Comparison of ENCODE assay signal across 1 cellular context in the genomic region with DNA sequence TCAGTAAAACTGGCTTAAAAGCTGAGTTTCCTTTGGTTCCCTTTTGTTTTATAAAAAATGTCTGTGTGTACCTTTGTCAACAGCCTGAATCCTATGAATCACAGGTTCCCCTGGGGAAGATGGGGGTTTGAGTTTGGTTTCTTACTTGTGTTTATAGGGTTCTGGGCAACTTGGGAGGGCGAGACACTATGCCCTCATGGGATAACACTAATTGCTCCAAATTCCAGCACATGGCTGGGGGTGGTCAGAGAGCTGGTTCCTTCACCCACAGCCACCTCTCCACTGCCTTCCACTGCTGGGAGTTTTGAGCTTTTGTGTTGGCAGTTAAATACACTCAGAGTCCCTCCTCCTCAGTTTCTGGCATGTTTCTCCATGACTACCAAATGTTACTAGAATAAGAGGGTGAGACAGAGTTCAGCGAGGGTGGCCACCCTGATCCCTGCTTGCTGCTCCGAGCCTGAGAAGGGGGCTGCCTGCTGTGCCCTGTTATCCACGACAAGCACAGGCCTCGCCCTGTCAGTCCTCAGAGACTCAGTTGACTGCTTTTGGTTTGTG.
TF ChIP-seq lines count a peak whose summit lies in the region.

No MANE protein-coding gene starts in this region.

TF ChIP-seq in H1, 55 proteins besides CTCF, POLR2A, EP300 and RAD21:
- TF ChIP-seq JUND (IDR thresholded peaks at IDR 0.05; ENCODE audit: low read length) (no peak), SIRT6 (IDR thresholded peaks at IDR 0.05; ENCODE audit: low read length) (no peak), NANOG (IDR thresholded peaks at IDR 0.05; ENCODE audit: insufficient read depth, low read depth, low read length, poor library complexity, severe bottlenecking) (no peak), SIX5 (IDR thresholded peaks at IDR 0.05; ENCODE audit: low read depth, low read length) (no peak), SP1 (IDR thresholded peaks at IDR 0.05; ENCODE audit: low read depth, low read length) (no peak), CTBP2 (IDR thresholded peaks at IDR 0.05; ENCODE audit: borderline replicate concordance, insufficient read depth, insufficient read length, low read length) (no peak), SAP30 (IDR thresholded peaks at IDR 0.05; ENCODE audit: insufficient read depth, insufficient replicate concordance, low read length) (no peak), SIN3A (conservative IDR thresholded peaks at IDR 0.05 in 1 of 2, IDR thresholded peaks at IDR 0.05 in 1 of 2; ENCODE audit: low read depth in 1 of 2, low read length in 2 of 2) (no peak), SP2 (IDR thresholded peaks at IDR 0.05; ENCODE audit: low read length) (no peak), EGR1 (IDR thresholded peaks at IDR 0.05; ENCODE audit: borderline replicate concordance, low read depth, low read length) (no peak), SRF (IDR thresholded peaks at IDR 0.05; ENCODE audit: low read depth, low read length) (no peak), TEAD4 (IDR thresholded peaks at IDR 0.05; ENCODE audit: low read depth, low read length) (no peak), KDM1A (IDR thresholded peaks at IDR 0.05; ENCODE audit: borderline replicate concordance, low read length) (no peak), HDAC2 (IDR thresholded peaks at IDR 0.05; ENCODE audit: borderline replicate concordance in 1 of 2, low read depth in 2 of 2, low read length in 2 of 2) (no peak), TAF7 (optimal IDR thresholded peaks at IDR 0.05; ENCODE audit: borderline replicate concordance, low read depth, low read length) (no peak), SUZ12 (IDR thresholded peaks at IDR 0.05; ENCODE audit: low read length) (no peak), RNF2 (IDR thresholded peaks at IDR 0.05; ENCODE audit: borderline replicate concordance, low read depth, low read length, missing control alignments, poor library complexity, severe bottlenecking) (no peak)
- TF ChIP-seq, protein P1, sequence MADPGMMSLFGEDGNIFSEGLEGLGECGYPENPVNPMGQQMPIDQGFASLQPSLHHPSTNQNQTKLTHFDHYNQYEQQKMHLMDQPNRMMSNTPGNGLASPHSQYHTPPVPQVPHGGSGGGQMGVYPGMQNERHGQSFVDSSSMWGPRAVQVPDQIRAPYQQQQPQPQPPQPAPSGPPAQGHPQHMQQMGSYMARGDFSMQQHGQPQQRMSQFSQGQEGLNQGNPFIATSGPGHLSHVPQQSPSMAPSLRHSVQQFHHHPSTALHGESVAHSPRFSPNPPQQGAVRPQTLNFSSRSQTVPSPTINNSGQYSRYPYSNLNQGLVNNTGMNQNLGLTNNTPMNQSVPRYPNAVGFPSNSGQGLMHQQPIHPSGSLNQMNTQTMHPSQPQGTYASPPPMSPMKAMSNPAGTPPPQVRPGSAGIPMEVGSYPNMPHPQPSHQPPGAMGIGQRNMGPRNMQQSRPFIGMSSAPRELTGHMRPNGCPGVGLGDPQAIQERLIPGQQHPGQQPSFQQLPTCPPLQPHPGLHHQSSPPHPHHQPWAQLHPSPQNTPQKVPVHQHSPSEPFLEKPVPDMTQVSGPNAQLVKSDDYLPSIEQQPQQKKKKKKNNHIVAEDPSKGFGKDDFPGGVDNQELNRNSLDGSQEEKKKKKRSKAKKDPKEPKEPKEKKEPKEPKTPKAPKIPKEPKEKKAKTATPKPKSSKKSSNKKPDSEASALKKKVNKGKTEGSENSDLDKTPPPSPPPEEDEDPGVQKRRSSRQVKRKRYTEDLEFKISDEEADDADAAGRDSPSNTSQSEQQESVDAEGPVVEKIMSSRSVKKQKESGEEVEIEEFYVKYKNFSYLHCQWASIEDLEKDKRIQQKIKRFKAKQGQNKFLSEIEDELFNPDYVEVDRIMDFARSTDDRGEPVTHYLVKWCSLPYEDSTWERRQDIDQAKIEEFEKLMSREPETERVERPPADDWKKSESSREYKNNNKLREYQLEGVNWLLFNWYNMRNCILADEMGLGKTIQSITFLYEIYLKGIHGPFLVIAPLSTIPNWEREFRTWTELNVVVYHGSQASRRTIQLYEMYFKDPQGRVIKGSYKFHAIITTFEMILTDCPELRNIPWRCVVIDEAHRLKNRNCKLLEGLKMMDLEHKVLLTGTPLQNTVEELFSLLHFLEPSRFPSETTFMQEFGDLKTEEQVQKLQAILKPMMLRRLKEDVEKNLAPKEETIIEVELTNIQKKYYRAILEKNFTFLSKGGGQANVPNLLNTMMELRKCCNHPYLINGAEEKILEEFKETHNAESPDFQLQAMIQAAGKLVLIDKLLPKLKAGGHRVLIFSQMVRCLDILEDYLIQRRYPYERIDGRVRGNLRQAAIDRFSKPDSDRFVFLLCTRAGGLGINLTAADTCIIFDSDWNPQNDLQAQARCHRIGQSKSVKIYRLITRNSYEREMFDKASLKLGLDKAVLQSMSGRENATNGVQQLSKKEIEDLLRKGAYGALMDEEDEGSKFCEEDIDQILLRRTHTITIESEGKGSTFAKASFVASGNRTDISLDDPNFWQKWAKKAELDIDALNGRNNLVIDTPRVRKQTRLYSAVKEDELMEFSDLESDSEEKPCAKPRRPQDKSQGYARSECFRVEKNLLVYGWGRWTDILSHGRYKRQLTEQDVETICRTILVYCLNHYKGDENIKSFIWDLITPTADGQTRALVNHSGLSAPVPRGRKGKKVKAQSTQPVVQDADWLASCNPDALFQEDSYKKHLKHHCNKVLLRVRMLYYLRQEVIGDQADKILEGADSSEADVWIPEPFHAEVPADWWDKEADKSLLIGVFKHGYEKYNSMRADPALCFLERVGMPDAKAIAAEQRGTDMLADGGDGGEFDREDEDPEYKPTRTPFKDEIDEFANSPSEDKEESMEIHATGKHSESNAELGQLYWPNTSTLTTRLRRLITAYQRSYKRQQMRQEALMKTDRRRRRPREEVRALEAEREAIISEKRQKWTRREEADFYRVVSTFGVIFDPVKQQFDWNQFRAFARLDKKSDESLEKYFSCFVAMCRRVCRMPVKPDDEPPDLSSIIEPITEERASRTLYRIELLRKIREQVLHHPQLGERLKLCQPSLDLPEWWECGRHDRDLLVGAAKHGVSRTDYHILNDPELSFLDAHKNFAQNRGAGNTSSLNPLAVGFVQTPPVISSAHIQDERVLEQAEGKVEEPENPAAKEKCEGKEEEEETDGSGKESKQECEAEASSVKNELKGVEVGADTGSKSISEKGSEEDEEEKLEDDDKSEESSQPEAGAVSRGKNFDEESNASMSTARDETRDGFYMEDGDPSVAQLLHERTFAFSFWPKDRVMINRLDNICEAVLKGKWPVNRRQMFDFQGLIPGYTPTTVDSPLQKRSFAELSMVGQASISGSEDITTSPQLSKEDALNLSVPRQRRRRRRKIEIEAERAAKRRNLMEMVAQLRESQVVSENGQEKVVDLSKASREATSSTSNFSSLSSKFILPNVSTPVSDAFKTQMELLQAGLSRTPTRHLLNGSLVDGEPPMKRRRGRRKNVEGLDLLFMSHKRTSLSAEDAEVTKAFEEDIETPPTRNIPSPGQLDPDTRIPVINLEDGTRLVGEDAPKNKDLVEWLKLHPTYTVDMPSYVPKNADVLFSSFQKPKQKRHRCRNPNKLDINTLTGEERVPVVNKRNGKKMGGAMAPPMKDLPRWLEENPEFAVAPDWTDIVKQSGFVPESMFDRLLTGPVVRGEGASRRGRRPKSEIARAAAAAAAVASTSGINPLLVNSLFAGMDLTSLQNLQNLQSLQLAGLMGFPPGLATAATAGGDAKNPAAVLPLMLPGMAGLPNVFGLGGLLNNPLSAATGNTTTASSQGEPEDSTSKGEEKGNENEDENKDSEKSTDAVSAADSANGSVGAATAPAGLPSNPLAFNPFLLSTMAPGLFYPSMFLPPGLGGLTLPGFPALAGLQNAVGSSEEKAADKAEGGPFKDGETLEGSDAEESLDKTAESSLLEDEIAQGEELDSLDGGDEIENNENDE (IDR thresholded peaks at IDR 0.05; ENCODE audit: insufficient replicate concordance, low read length), result no peak
- TF ChIP-seq, protein P2, sequence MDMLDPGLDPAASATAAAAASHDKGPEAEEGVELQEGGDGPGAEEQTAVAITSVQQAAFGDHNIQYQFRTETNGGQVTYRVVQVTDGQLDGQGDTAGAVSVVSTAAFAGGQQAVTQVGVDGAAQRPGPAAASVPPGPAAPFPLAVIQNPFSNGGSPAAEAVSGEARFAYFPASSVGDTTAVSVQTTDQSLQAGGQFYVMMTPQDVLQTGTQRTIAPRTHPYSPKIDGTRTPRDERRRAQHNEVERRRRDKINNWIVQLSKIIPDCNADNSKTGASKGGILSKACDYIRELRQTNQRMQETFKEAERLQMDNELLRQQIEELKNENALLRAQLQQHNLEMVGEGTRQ (IDR thresholded peaks at IDR 0.05; ENCODE audit: low read length), result no peak
